Comparison of ENCODE assay signal across 8 cellular contexts in genomic region chr10:73940634-73941221, GRCh38. TPM values are rescaled to one million over a fixed set of nuclear protein-coding genes. Genes with fewer than 3 reads are reported as not detected.
A peak's percentile ranks its signal among the peaks of the same experiment; 100 is the strongest.
DNase-seq lines count a peak whose midpoint lies in the region; TF ChIP-seq lines count a peak whose summit lies in the region.

No MANE protein-coding gene starts in this region.

- CTCF ChIA-PET in SK-N-SH (lab: Yijun Ruan, JAX), result interaction anchor here (0.5 to 20.9 kb wide), 61 partner anchors 9 to 1091 kb away, joined by 3 to 472 read pairs (median 4); partner anchors contain the start of genes CAMK2G, PLAU and SEC24C
- CTCF ChIA-PET in activated naive CD4-positive, alpha-beta T cell treated with anti-CD3 and anti-CD28 coated beads, Interleukin-2, amount 10 ng/mL, durations not matched to agents 7 days and 5 days (lab: Charles Lee), result interaction anchor here (0.7 to 15.7 kb wide), 40 partner anchors 9 to 163 kb away, joined by 3 to 511 read pairs (median 6); partner anchors contain the start of gene PLAU

- peaks cover 53% of the 10 kb centered on the region for H3K27me3 Mint-ChIP-seq in activated naive CD4-positive, alpha-beta T cell treated with anti-CD3 and anti-CD28 coated beads, Interleukin-2, amount 10 ng/mL, durations not matched to agents 7 days and 5 days

- H3K36me3 ChIP-seq in SK-N-SH (replicated peaks in 1 of 2; ENCODE audit: control insufficient read depth in 1 of 2, insufficient read depth in 2 of 2, low read length in 1 of 2) (no peaks in the 10 kb centered on the region), parathyroid adenoma (ENCODE audit: control insufficient read depth, insufficient read depth, low read length) (no peaks in the 10 kb centered on the region), tibial artery (no peaks in the 10 kb centered on the region)

- H3K9me3 ChIP-seq in SK-N-SH (no peaks in the 10 kb centered on the region), parathyroid adenoma (ENCODE audit: control insufficient read depth, low read length) (no peaks in the 10 kb centered on the region), tibial artery (no peaks in the 10 kb centered on the region)

- H2AFZ ChIP-seq in SK-N-SH (ENCODE audit: low read depth), result peak overlapping the region; percentile 99
- peak overlapping the region; percentile 97 for H2AFZ ChIP-seq in parathyroid adenoma

- DNase-seq in 8988T, result peak; percentile 73
- DNase-seq in GM13977 (ENCODE audit: low spot score), result peak; percentile 86
- peak; percentile 93 for DNase-seq in HK-2 (ENCODE audit: unreplicated experiment)
- DNase-seq in SK-N-SH, result peak; percentile 91
- peak; percentile 89 for DNase-seq in activated naive CD4-positive, alpha-beta T cell treated with anti-CD3 and anti-CD28 coated beads, Interleukin-2, amount 10 ng/mL, durations not matched to agents 7 days and 5 days
- DNase-seq in glomerular visceral epithelial cell (ENCODE audit: extremely low spot score), result peak; percentile 81
- DNase-seq in tibial artery, result peak; percentile 85 to 91

- no peaks in the 10 kb centered on the region for H4K20me1 ChIP-seq in SK-N-SH (ENCODE audit: insufficient read depth)

- H3K4me3 Mint-ChIP-seq in activated naive CD4-positive, alpha-beta T cell treated with anti-CD3 and anti-CD28 coated beads, Interleukin-2, amount 10 ng/mL, durations not matched to agents 7 days and 5 days, result no peak overlapping the region

- H3K4me3 ChIP-seq in SK-N-SH (ENCODE audit: low read depth in 2 of 2, low read length in 1 of 2) (peak overlapping the region in 1 of 2 experiments; percentile 14; a peak in 1 of 4 replicates), parathyroid adenoma (ENCODE audit: low read depth, low read length) (no peak overlapping the region), tibial artery (peak overlapping the region; percentile 13 to 20)

- H3F3A ChIP-seq in SK-N-SH (replicated peaks; ENCODE audit: insufficient read depth), result no peaks in the 10 kb centered on the region

- H3K27ac Mint-ChIP-seq in activated naive CD4-positive, alpha-beta T cell treated with anti-CD3 and anti-CD28 coated beads, Interleukin-2, amount 10 ng/mL, durations not matched to agents 7 days and 5 days, result peak overlapping the region; percentile 50

- POLR2A ChIA-PET in SK-N-SH (lab: Yijun Ruan, JAX), result interaction anchor here (0.6 to 1.3 kb wide), 2 partner anchors 53 to 55 kb away, joined by 3 to 4 read pairs; no protein-coding TSS in a partner anchor

- 9% methylated on average over 16 of the region's 28 CpGs for WGBS in SK-N-SH (ENCODE audit: low lambda C conversion rate)

- H3K79me2 ChIP-seq in SK-N-SH (ENCODE audit: insufficient read depth), result no peaks in the 10 kb centered on the region
- no peaks in the 10 kb centered on the region for H3K79me2 ChIP-seq in parathyroid adenoma

- peak; percentile 98 for TF ChIP-seq CTCF in GM13977 (IDR thresholded peaks at IDR 0.05; ENCODE audit: extremely low read depth, insufficient read depth, missing control alignments)
- TF ChIP-seq CTCF in SK-N-SH (IDR thresholded peaks at IDR 0.05), result peak; percentile 97
- peak; percentile 97 for TF ChIP-seq CTCF in parathyroid adenoma (IDR thresholded peaks at IDR 0.05)
- TF ChIP-seq CTCF in tibial artery (IDR thresholded peaks at IDR 0.05), result peak; percentile 96 to 97

- no peak for TF ChIP-seq EP300 in SK-N-SH (IDR thresholded peaks at IDR 0.05; ENCODE audit: borderline replicate concordance in 1 of 2, low read depth in 1 of 2, low read length in 1 of 2)

- TF ChIP-seq RAD21 in SK-N-SH (IDR thresholded peaks at IDR 0.05; ENCODE audit: low read length), result peak; percentile 84

- peaks cover 23% of the 10 kb centered on the region for H3K4me1 Mint-ChIP-seq in activated naive CD4-positive, alpha-beta T cell treated with anti-CD3 and anti-CD28 coated beads, Interleukin-2, amount 10 ng/mL, durations not matched to agents 7 days and 5 days

- in situ Hi-C loops in GM13977 (cut with MboI; ENCODE audit: low pct_unique_long_range_greater_than_20kb, low sequenced_read_pairs, unreplicated experiment), result no loop called here

- peak overlapping the region; percentile 39; the same call in 1 of the 2 replicates for H3K9ac ChIP-seq in SK-N-SH
- no peak overlapping the region for H3K9ac ChIP-seq in parathyroid adenoma

- H3K4me2 ChIP-seq in SK-N-SH, result peak overlapping the region; percentile 58
- H3K4me2 ChIP-seq in parathyroid adenoma (ENCODE audit: low read length), result peak overlapping the region; percentile 53

- no peaks in the 10 kb centered on the region for H3K9me2 ChIP-seq in SK-N-SH

- intact Hi-C loops in tibial artery (cut with DNase I; ENCODE audit: low total_unique reads), result loop anchor here (2.0 kb wide), 1 partner anchor 54 kb away; no protein-coding TSS in a partner anchor

- H3K36me3 Mint-ChIP-seq in activated naive CD4-positive, alpha-beta T cell treated with anti-CD3 and anti-CD28 coated beads, Interleukin-2, amount 10 ng/mL, durations not matched to agents 7 days and 5 days, result no peaks in the 10 kb centered on the region

- H3K4me1 ChIP-seq in SK-N-SH (ENCODE audit: control insufficient read depth in 1 of 2, insufficient read depth in 2 of 2, low read depth in 1 of 2, low read length in 1 of 2) (peaks cover 0 to 10% of the 10 kb centered on the region in 2 experiments; a peak in 2 of 4 replicates), parathyroid adenoma (no peaks in the 10 kb centered on the region), tibial artery (peaks cover 0 to 36% (median 17%) of the 10 kb centered on the region in 4 donors)

- peaks cover 3% of the 10 kb centered on the region for H3K9me3 Mint-ChIP-seq in activated naive CD4-positive, alpha-beta T cell treated with anti-CD3 and anti-CD28 coated beads, Interleukin-2, amount 10 ng/mL, durations not matched to agents 7 days and 5 days

- H3K27me3 ChIP-seq in SK-N-SH (ENCODE audit: insufficient read depth) (no peaks in the 10 kb centered on the region), parathyroid adenoma (ENCODE audit: control insufficient read depth, insufficient read depth, low read length) (no peaks in the 10 kb centered on the region), tibial artery (no peaks in the 10 kb centered on the region)

- H3K27ac ChIP-seq in SK-N-SH (ENCODE audit: low read depth in 2 of 2, low read length in 1 of 2), result peak overlapping the region in 1 of 2 experiments; percentile 12; a peak in 1 of 4 replicates
- peak overlapping the region; percentile 30 for H3K27ac ChIP-seq in parathyroid adenoma
- peak overlapping the region; percentile 70 to 77 for H3K27ac ChIP-seq in tibial artery

TF ChIP-seq in SK-N-SH, 30 proteins besides CTCF, POLR2A, EP300 and RAD21:
- TF ChIP-seq TAF1 (IDR thresholded peaks at IDR 0.05; ENCODE audit: borderline replicate concordance, low read depth, low read length) (no peak), RXRA (IDR thresholded peaks at IDR 0.05; ENCODE audit: borderline replicate concordance, low read depth) (no peak), YY1 (IDR thresholded peaks at IDR 0.05; ENCODE audit: low read depth) (no peak), SMC3 (IDR thresholded peaks at IDR 0.05; ENCODE audit: low read depth, low read length) (peak; percentile 87), FOSL2 (IDR thresholded peaks at IDR 0.05; ENCODE audit: borderline replicate concordance, low read depth) (no peak), MAX (IDR thresholded peaks at IDR 0.05; ENCODE audit: low read depth) (peak; percentile 12; the same call in 1 of the 2 replicates), TCF12 (IDR thresholded peaks at IDR 0.05) (no peak), CHD2 (IDR thresholded peaks at IDR 0.05; ENCODE audit: low read length, partially characterized antibody) (peak; percentile 23), RCOR1 (IDR thresholded peaks at IDR 0.05; ENCODE audit: low read length) (no peak), NFIC (IDR thresholded peaks at IDR 0.05; ENCODE audit: borderline replicate concordance) (no peak), RFX5 (IDR thresholded peaks at IDR 0.05; ENCODE audit: low read length) (no peak), EZH2phosphoT487 (IDR thresholded peaks at IDR 0.05; ENCODE audit: borderline replicate concordance, low read depth) (no peak), GATA2 (CRISPR knock-in tag; IDR thresholded peaks at IDR 0.05) (no peak), IRF3 (IDR thresholded peaks at IDR 0.05; ENCODE audit: low read depth, low read length) (no peak), SIN3A (IDR thresholded peaks at IDR 0.05; ENCODE audit: borderline replicate concordance, low read depth, low read length) (0 out of 2 replicates have a peak, but pooled peaks have one; percentile 20)

RNA-seq across cellular contexts. Expression of gene PLAU, which starts 29.8 kb away (rescaled TPM):
- 159 and 200 TPM in 2 replicates for polyA plus RNA-seq in SK-N-SH (2012; rRNA removed)
- 163 and 191 TPM in 2 replicates for polyA plus RNA-seq in SK-N-SH (2012; cell fraction: cytosol; rRNA removed)
- 211 and 277 TPM in 2 replicates for polyA plus RNA-seq in SK-N-SH (2012; cell fraction: nucleus; rRNA removed)

RNA-seq across cellular contexts. Expression of gene VCL, which starts 57.2 kb away (rescaled TPM):
- polyA plus RNA-seq in SK-N-SH (2012; rRNA removed), result 147 and 190 TPM in 2 replicates
- 125 and 144 TPM in 2 replicates for polyA plus RNA-seq in SK-N-SH (2012; cell fraction: cytosol; rRNA removed)
- polyA plus RNA-seq in SK-N-SH (2012; cell fraction: nucleus; rRNA removed), result 170 and 281 TPM in 2 replicates
